1 cellular context compared by ENCODE assay signal in genomic region chr11:120184946-120185677, GRCh38.
TF ChIP-seq lines count a peak whose summit lies in the region.

No MANE protein-coding gene starts in this region.

TF ChIP-seq in HepG2, 621 proteins besides CTCF, POLR2A, EP300 and RAD21 (continued from another document and continues in another):
- TF ChIP-seq ZBTB2 (CRISPR knock-in tag; IDR thresholded peaks at IDR 0.05; ENCODE audit: low read depth), result no peak
- no peak for TF ChIP-seq MLX (CRISPR knock-in tag; IDR thresholded peaks at IDR 0.05)
- no peak for TF ChIP-seq ZNF44 (CRISPR knock-in tag; IDR thresholded peaks at IDR 0.05)
- no peak for TF ChIP-seq CREB3 (CRISPR knock-in tag; IDR thresholded peaks at IDR 0.05)
- no peak for TF ChIP-seq BATF2 (CRISPR knock-in tag; IDR thresholded peaks at IDR 0.05)
- TF ChIP-seq ZFP1 (CRISPR knock-in tag; IDR thresholded peaks at IDR 0.05), result no peak
- no peak; the same call in 1 of the 2 replicates for TF ChIP-seq KLF15 (CRISPR knock-in tag; IDR thresholded peaks at IDR 0.05; ENCODE audit: borderline replicate concordance)
- no peak for TF ChIP-seq ZNF512B (CRISPR knock-in tag; IDR thresholded peaks at IDR 0.05; ENCODE audit: borderline replicate concordance)
- peak; percentile 77 for TF ChIP-seq ZNF574 (CRISPR knock-in tag; IDR thresholded peaks at IDR 0.05)
- TF ChIP-seq NFRKB (IDR thresholded peaks at IDR 0.05), result no peak
- no peak for TF ChIP-seq ZNF484 (CRISPR knock-in tag; IDR thresholded peaks at IDR 0.05; ENCODE audit: borderline replicate concordance, low read depth)
- no peak for TF ChIP-seq ATM (IDR thresholded peaks at IDR 0.05; ENCODE audit: borderline replicate concordance)
- TF ChIP-seq SETDB1 (CRISPR knock-in tag; IDR thresholded peaks at IDR 0.05; ENCODE audit: borderline replicate concordance), result no peak
- no peak for TF ChIP-seq ZEB1 (IDR thresholded peaks at IDR 0.05; ENCODE audit: insufficient replicate concordance, low read depth)
- no peak for TF ChIP-seq ETS1 (CRISPR knock-in tag; IDR thresholded peaks at IDR 0.05)
- no peak for TF ChIP-seq E2F2 (CRISPR knock-in tag; IDR thresholded peaks at IDR 0.05; ENCODE audit: borderline replicate concordance)
- peak; percentile 78 for TF ChIP-seq MED13 (CRISPR knock-in tag; IDR thresholded peaks at IDR 0.05)
- no peak for TF ChIP-seq ZNF335 (CRISPR knock-in tag; IDR thresholded peaks at IDR 0.05)
- peak; percentile 58; the same call in 1 of the 2 replicates for TF ChIP-seq ZKSCAN8 (CRISPR knock-in tag; IDR thresholded peaks at IDR 0.05; ENCODE audit: borderline replicate concordance)
- TF ChIP-seq ZNF790 (CRISPR knock-in tag; IDR thresholded peaks at IDR 0.05; ENCODE audit: borderline replicate concordance), result no peak
- TF ChIP-seq AKNA (CRISPR knock-in tag; IDR thresholded peaks at IDR 0.05; ENCODE audit: borderline replicate concordance), result no peak
- no peak for TF ChIP-seq BHLHE40 (IDR thresholded peaks at IDR 0.05; ENCODE audit: low read length)
- no peak for TF ChIP-seq ZNF326 (CRISPR knock-in tag; IDR thresholded peaks at IDR 0.05; ENCODE audit: borderline replicate concordance)
- peak; percentile 86 for TF ChIP-seq NR2F6 (IDR thresholded peaks at IDR 0.05)
- TF ChIP-seq NR2F6 (CRISPR knock-in tag; IDR thresholded peaks at IDR 0.05), result peak; percentile 83
- TF ChIP-seq ISL2 (CRISPR knock-in tag; IDR thresholded peaks at IDR 0.05), result peak; percentile 41; the same call in 1 of the 2 replicates
- TF ChIP-seq POGZ (CRISPR knock-in tag; IDR thresholded peaks at IDR 0.05), result 0 out of 2 replicates have a peak, but pooled peaks have one; percentile 55
- no peak for TF ChIP-seq ZNF407 (CRISPR knock-in tag; IDR thresholded peaks at IDR 0.05; ENCODE audit: not compliant biosample characterization)
